Comparison of ENCODE assay signal across 8 cellular contexts in genomic region chr9:133609311-133610098, GRCh38. TPM values are rescaled to one million over a fixed set of nuclear protein-coding genes. Genes with fewer than 3 reads are reported as not detected.
A peak's percentile ranks its signal among the peaks of the same experiment; 100 is the strongest.
DNase-seq lines count a peak whose midpoint lies in the region; ATAC-seq, FAIRE-seq and TF ChIP-seq lines count a peak whose summit lies in the region.
"Had no signal": no experiment of that assay in that cellular context is flagged by ENCODE, and none has a peak within 500 bp of the region (broad histone marks: within the 10 kb centered on the region; RNA-seq: fewer than 3 reads in every experiment).

TSS of gene FAM163B (minus strand) at chr9:133609389. CDS start at chr9:133580223, 29,166 bp downstream.

- H2BK120ac ChIP-seq in IMR-90 (ENCODE audit: low read depth, low read length): no peak within 1 kb of the TSS

- H4K5ac ChIP-seq in IMR-90 (ENCODE audit: low read depth, low read length): no peak within 1 kb of the TSS

- TF ChIP-seq RAD21 in IMR-90 (IDR thresholded peaks at IDR 0.05; ENCODE audit: low read length): no peak

- CTCF ChIA-PET in IMR-90 (lab: Yijun Ruan, JAX): interaction anchor here (1.7 kb wide), 1 partner anchor 9 kb away, joined by 7 read pairs; no protein-coding TSS in a partner anchor

- no peaks in the 10 kb centered on the region for H3K9me3 ChIP-seq in IMR-90 (ENCODE audit: control insufficient read depth, insufficient read depth, low read length)

- TF ChIP-seq POLR2A in IMR-90 (IDR thresholded peaks at IDR 0.05; ENCODE audit: low read depth, low read length) (no peak), GM12892 (IDR thresholded peaks at IDR 0.05; ENCODE audit: low read depth, low read length) (no peak)

- no peak within 1 kb of the TSS for H3K14ac ChIP-seq in IMR-90 (replicated peaks; ENCODE audit: low read depth, low read length)

- H2BK5ac ChIP-seq in IMR-90 (ENCODE audit: low read depth, low read length, poor library complexity, severe bottlenecking): no peak within 1 kb of the TSS

- H3K4me2 ChIP-seq in IMR-90 (ENCODE audit: low read depth, low read length): no peak within 1 kb of the TSS
- H3K4me2 ChIP-seq: KMS-11 had no signal

- no peak within 1 kb of the TSS for H3K56ac ChIP-seq in IMR-90 (ENCODE audit: extremely low read depth, insufficient read depth, low read length)

- H4K91ac ChIP-seq in IMR-90 (ENCODE audit: insufficient read depth, low read depth, low read length): no peak within 1 kb of the TSS

- FAIRE-seq in GM12892 (lab: Jason Lieb, UNC): no peak

- ATAC-seq in IMR-90 (ENCODE audit: low read depth): peak; percentile 97

- BruUV-seq in IMR-90 (replicated peaks; lab: Mats Ljungman, UMichigan): no TSS peak

- in situ Hi-C loops in IMR-90 (cut with MboI; ENCODE audit: low sequenced_read_pairs): no loop called here

- H2AK5ac ChIP-seq in IMR-90 (ENCODE audit: low read depth, low read length): no peak within 1 kb of the TSS

- H2AFZ ChIP-seq in IMR-90 (replicated peaks; ENCODE audit: low read length, poor library complexity): no peak within 1 kb of the TSS

- H3K9ac ChIP-seq in IMR-90 (ENCODE audit: low read depth, low read length): no peak within 1 kb of the TSS
- H3K9ac ChIP-seq: KMS-11 had no signal

- peaks cover 66% of the 10 kb centered on the region for H3K27me3 ChIP-seq in IMR-90 (ENCODE audit: control insufficient read depth, insufficient read depth, low read length)

- dilution Hi-C loops in IMR-90 (cut with HindIII; ENCODE audit: low sequenced_read_pairs, unreplicated experiment): no loop called here

- no peak within 1 kb of the TSS for H2AK9ac ChIP-seq in IMR-90 (replicated peaks; ENCODE audit: low read depth, low read length, poor library complexity)

- no peak within 1 kb of the TSS for H3K4ac ChIP-seq in IMR-90 (ENCODE audit: low read depth, low read length)

- H3K4me3 ChIP-seq in IMR-90 (ENCODE audit: insufficient read depth, low read depth, low read length): no peak within 1 kb of the TSS
- H3K4me3 ChIP-seq in foreskin fibroblast (ENCODE audit: low read depth in 1 of 2, low read length in 2 of 2): no peak within 1 kb of the TSS

- intact Hi-C loops in IMR-90 (cut with micrococcal nuclease): loop anchor here (10.0 kb wide), 1 partner anchor 115 kb away; no protein-coding TSS in a partner anchor
- intact Hi-C loops in posterior cingulate gyrus (cut with DNase I): loop anchor here (5.0 kb wide), 1 partner anchor 93 kb away; no protein-coding TSS in a partner anchor

- H4K8ac ChIP-seq in IMR-90 (ENCODE audit: low read depth in 2 of 2, low read length in 2 of 2): no peak within 1 kb of the TSS

- no peak within 1 kb of the TSS for H2BK15ac ChIP-seq in IMR-90 (ENCODE audit: low read depth, low read length)

- no peak within 1 kb of the TSS for H3K27ac ChIP-seq in IMR-90 (ENCODE audit: insufficient read depth, low read length)
- H3K27ac ChIP-seq: KMS-11 had no signal

- no peaks in the 10 kb centered on the region for H3K36me3 ChIP-seq in IMR-90 (ENCODE audit: control insufficient read depth, insufficient read depth, low read length)

- no peak within 1 kb of the TSS for H3K18ac ChIP-seq in IMR-90 (ENCODE audit: low read depth, low read length)

- H3K23ac ChIP-seq in IMR-90 (ENCODE audit: low read depth, low read length): no peak within 1 kb of the TSS

- H3K9me1 ChIP-seq in IMR-90 (ENCODE audit: insufficient read depth, low read length): no peaks in the 10 kb centered on the region

- TF ChIP-seq CTCF in IMR-90 (conservative IDR thresholded peaks at IDR 0.05; ENCODE audit: low read depth, low read length): no peak
- TF ChIP-seq CTCF in foreskin fibroblast (IDR thresholded peaks at IDR 0.05; ENCODE audit: low read depth, low read length): no peak

- POLR2A ChIA-PET in IMR-90 (lab: Charles Lee; ENCODE audit: unreplicated experiment): no interaction called here

- H3K4me1 ChIP-seq in IMR-90 (ENCODE audit: control insufficient read depth, insufficient read depth, low read length): no peaks in the 10 kb centered on the region

- no peak within 1 kb of the TSS for H2BK20ac ChIP-seq in IMR-90 (ENCODE audit: low read depth, low read length)

- H4K20me1 ChIP-seq in IMR-90 (ENCODE audit: insufficient read depth, low read length): no peaks in the 10 kb centered on the region

- no peaks in the 10 kb centered on the region for H3K79me1 ChIP-seq in IMR-90 (ENCODE audit: low read depth in 1 of 2, low read length in 2 of 2)

- DNase-seq in IMR-90 (peak; percentile 22), activated T-cell treated with anti-CD3 and anti-CD28 coated beads for 1 hour (ENCODE audit: low read depth) (peak; percentile 20), foreskin fibroblast (peak; percentile 23 to 69), posterior cingulate gyrus (peak in 8 of 10 donors; percentile 29 to 93 (median 54)), GDM1 (lab: John Stamatoyannopoulos, UW) (no peak), HCEC 1CT (no peak), GM12892 (ENCODE audit: insufficient read length) (no peak)

- WGBS in IMR-90 (ENCODE audit: extremely low coverage in 2 of 2, insufficient read length in 1 of 2), 2 experiments: 14% methylated on average over 16 of the region's 61 CpGs; no CpG with 5 or more reads in 1 of the 2 experiments

TF ChIP-seq in IMR-90, 13 proteins besides CTCF, POLR2A, EP300 and RAD21:
- TF ChIP-seq MAZ (IDR thresholded peaks at IDR 0.05; ENCODE audit: borderline replicate concordance, low read depth, low read length) (peak; percentile 42; the same call in 1 of the 2 replicates), FOS (IDR thresholded peaks at IDR 0.05; ENCODE audit: low read depth, low read length) (no peak), RCOR1 (IDR thresholded peaks at IDR 0.05; ENCODE audit: insufficient replicate concordance, low read length) (no peak), USF2 (IDR thresholded peaks at IDR 0.05; ENCODE audit: low read depth, low read length) (no peak), CEBPB (IDR thresholded peaks at IDR 0.05; ENCODE audit: low read depth, low read length) (no peak), RFX5 (IDR thresholded peaks at IDR 0.05; ENCODE audit: low read depth, low read length) (no peak), SMC3 (IDR thresholded peaks at IDR 0.05; ENCODE audit: low read depth, low read length) (0 out of 2 replicates have a peak, but pooled peaks have one; percentile 2), BHLHE40 (IDR thresholded peaks at IDR 0.05; ENCODE audit: low read depth, low read length) (no peak), NFE2L2 (IDR thresholded peaks at IDR 0.05; ENCODE audit: low read depth, low read length) (no peak), MXI1 (IDR thresholded peaks at IDR 0.05; ENCODE audit: borderline replicate concordance, low read depth, low read length) (peak; percentile 44; the same call in 1 of the 2 replicates), MAFK (IDR thresholded peaks at IDR 0.05; ENCODE audit: low read depth, low read length) (no peak), CHD1 (IDR thresholded peaks at IDR 0.05; ENCODE audit: low read depth, low read length) (no peak), ELK1 (IDR thresholded peaks at IDR 0.05; ENCODE audit: borderline replicate concordance, low read depth, low read length) (no peak)
TF ChIP-seq in IMR-90: peak in this region for 3.

RNA-seq across cellular contexts. Expression of gene FAM163B, which starts in this region (rescaled TPM):
- not detected in 2 replicates for total RNA-seq in IMR-90 (2012; rRNA removed)
- not detected in 2 replicates for polyA plus RNA-seq in IMR-90 (2012; rRNA removed)
- not detected in 2 replicates for polyA plus RNA-seq in IMR-90 (2012; cell fraction: cytosol; rRNA removed)
- not detected in 2 replicates for polyA plus RNA-seq in IMR-90 (2012; cell fraction: nucleus; rRNA removed; ENCODE audit: low replicate concordance)
- not detected for polyA plus RNA-seq in GM12892 (2012; ENCODE audit: missing spikeins)

Comparison
In these comparisons a context has a peak if more than half of its experiments do, and no peak if none do; other contexts are left out.
1. Peak in DNase-seq and ATAC-seq in IMR-90; RNA of the gene not detected or under 1 TPM.
2. DNase-seq: peak in activated T-cell treated with anti-CD3 and anti-CD28 coated beads for 1 hour (single experiment), foreskin fibroblast (2 of 2) and posterior cingulate gyrus (8 of 10); none in GDM1 (single experiment), HCEC 1CT (single experiment) and GM12892 (single experiment).